In the genomic region with DNA sequence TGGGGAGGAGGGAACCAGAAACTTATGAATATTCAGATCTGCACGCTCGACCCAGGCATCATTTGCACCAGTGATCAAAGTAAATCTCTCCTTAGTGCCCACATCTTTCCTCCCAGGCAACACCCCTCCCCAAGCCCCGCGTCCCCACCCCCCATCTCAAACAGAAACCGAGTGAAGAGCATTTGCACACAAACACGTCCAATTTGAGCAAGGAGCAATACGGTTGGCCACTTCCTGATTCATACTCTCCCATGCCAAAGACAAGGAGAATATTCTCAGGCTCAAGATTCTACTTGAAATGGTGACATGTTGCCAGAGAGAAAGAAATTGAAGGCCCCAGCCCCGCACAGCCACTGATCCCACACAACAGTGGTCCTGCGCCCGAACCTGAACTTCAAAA, we compare ENCODE assay signal across 2 cellular contexts.
TF ChIP-seq lines count a peak whose summit lies in the region.

No MANE protein-coding gene starts in this region.

TF ChIP-seq in HepG2, 621 proteins besides CTCF, POLR2A, EP300 and RAD21:
- TF ChIP-seq SCMH1 (CRISPR knock-in tag; IDR thresholded peaks at IDR 0.05; ENCODE audit: borderline replicate concordance), result no peak
- no peak for TF ChIP-seq HNF4A (CRISPR knock-in tag; IDR thresholded peaks at IDR 0.05)
- TF ChIP-seq, protein P1, sequence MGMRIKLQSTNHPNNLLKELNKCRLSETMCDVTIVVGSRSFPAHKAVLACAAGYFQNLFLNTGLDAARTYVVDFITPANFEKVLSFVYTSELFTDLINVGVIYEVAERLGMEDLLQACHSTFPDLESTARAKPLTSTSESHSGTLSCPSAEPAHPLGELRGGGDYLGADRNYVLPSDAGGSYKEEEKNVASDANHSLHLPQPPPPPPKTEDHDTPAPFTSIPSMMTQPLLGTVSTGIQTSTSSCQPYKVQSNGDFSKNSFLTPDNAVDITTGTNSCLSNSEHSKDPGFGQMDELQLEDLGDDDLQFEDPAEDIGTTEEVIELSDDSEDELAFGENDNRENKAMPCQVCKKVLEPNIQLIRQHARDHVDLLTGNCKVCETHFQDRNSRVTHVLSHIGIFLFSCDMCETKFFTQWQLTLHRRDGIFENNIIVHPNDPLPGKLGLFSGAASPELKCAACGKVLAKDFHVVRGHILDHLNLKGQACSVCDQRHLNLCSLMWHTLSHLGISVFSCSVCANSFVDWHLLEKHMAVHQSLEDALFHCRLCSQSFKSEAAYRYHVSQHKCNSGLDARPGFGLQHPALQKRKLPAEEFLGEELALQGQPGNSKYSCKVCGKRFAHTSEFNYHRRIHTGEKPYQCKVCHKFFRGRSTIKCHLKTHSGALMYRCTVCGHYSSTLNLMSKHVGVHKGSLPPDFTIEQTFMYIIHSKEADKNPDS (CRISPR knock-in tag; IDR thresholded peaks at IDR 0.05), result no peak
- no peak for TF ChIP-seq ZNF326 (CRISPR knock-in tag; IDR thresholded peaks at IDR 0.05; ENCODE audit: borderline replicate concordance)
- no peak for TF ChIP-seq NCOA2 (CRISPR knock-in tag; IDR thresholded peaks at IDR 0.05)
- TF ChIP-seq DPF2 (CRISPR knock-in tag; IDR thresholded peaks at IDR 0.05; ENCODE audit: borderline replicate concordance, low read depth), result no peak
- TF ChIP-seq, protein P2, sequence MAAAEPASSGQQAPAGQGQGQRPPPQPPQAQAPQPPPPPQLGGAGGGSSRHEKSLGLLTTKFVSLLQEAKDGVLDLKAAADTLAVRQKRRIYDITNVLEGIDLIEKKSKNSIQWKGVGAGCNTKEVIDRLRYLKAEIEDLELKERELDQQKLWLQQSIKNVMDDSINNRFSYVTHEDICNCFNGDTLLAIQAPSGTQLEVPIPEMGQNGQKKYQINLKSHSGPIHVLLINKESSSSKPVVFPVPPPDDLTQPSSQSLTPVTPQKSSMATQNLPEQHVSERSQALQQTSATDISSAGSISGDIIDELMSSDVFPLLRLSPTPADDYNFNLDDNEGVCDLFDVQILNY (CRISPR knock-in tag; conservative IDR thresholded peaks at IDR 0.05), result no peak
- no peak for TF ChIP-seq PHF21A (CRISPR knock-in tag; IDR thresholded peaks at IDR 0.05)
- no peak for TF ChIP-seq ESRRA (CRISPR knock-in tag; IDR thresholded peaks at IDR 0.05; ENCODE audit: low read depth)
- TF ChIP-seq U2AF1 (optimal IDR thresholded peaks at IDR 0.05; ENCODE audit: low read depth, low read length), result no peak
- TF ChIP-seq, protein P3, sequence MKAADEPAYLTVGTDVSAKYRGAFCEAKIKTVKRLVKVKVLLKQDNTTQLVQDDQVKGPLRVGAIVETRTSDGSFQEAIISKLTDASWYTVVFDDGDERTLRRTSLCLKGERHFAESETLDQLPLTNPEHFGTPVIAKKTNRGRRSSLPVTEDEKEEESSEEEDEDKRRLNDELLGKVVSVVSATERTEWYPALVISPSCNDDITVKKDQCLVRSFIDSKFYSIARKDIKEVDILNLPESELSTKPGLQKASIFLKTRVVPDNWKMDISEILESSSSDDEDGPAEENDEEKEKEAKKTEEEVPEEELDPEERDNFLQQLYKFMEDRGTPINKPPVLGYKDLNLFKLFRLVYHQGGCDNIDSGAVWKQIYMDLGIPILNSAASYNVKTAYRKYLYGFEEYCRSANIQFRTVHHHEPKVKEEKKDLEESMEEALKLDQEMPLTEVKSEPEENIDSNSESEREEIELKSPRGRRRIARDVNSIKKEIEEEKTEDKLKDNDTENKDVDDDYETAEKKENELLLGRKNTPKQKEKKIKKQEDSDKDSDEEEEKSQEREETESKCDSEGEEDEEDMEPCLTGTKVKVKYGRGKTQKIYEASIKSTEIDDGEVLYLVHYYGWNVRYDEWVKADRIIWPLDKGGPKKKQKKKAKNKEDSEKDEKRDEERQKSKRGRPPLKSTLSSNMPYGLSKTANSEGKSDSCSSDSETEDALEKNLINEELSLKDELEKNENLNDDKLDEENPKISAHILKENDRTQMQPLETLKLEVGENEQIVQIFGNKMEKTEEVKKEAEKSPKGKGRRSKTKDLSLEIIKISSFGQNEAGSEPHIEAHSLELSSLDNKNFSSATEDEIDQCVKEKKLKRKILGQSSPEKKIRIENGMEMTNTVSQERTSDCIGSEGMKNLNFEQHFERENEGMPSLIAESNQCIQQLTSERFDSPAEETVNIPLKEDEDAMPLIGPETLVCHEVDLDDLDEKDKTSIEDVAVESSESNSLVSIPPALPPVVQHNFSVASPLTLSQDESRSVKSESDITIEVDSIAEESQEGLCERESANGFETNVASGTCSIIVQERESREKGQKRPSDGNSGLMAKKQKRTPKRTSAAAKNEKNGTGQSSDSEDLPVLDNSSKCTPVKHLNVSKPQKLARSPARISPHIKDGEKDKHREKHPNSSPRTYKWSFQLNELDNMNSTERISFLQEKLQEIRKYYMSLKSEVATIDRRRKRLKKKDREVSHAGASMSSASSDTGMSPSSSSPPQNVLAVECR (CRISPR knock-in tag; IDR thresholded peaks at IDR 0.05; ENCODE audit: borderline replicate concordance), result no peak
- TF ChIP-seq ZSCAN22 (CRISPR knock-in tag; IDR thresholded peaks at IDR 0.05), result no peak
- TF ChIP-seq YEATS4 (CRISPR knock-in tag; IDR thresholded peaks at IDR 0.05; ENCODE audit: borderline replicate concordance), result no peak
- no peak for TF ChIP-seq YY1 (IDR thresholded peaks at IDR 0.05; ENCODE audit: insufficient read depth, insufficient replicate concordance, low read depth, low read length)
- TF ChIP-seq ZNF572 (CRISPR knock-in tag; IDR thresholded peaks at IDR 0.05), result no peak
- TF ChIP-seq ZBTB21 (CRISPR knock-in tag; IDR thresholded peaks at IDR 0.05), result no peak
- TF ChIP-seq KLF11 (CRISPR knock-in tag; IDR thresholded peaks at IDR 0.05), result no peak
- no peak for TF ChIP-seq STAG1 (CRISPR knock-in tag; IDR thresholded peaks at IDR 0.05)
- TF ChIP-seq ZNF263 (CRISPR knock-in tag; IDR thresholded peaks at IDR 0.05), result no peak
- TF ChIP-seq KLF12 (CRISPR knock-in tag; IDR thresholded peaks at IDR 0.05; ENCODE audit: borderline replicate concordance), result no peak
TF ChIP-seq in HepG2: peak in this region for 0.

TF ChIP-seq in GM12878, 131 proteins besides CTCF, POLR2A, EP300 and RAD21:
- peak; percentile 36; the same call in 1 of the 2 replicates for TF ChIP-seq SPI1 (IDR thresholded peaks at IDR 0.05; ENCODE audit: borderline replicate concordance, insufficient read depth, low read depth, low read length)
- TF ChIP-seq HDAC2 (IDR thresholded peaks at IDR 0.05), result no peak
- no peak for TF ChIP-seq BCL11A (IDR thresholded peaks at IDR 0.05; ENCODE audit: low read depth, low read length)
